In the genomic region with DNA sequence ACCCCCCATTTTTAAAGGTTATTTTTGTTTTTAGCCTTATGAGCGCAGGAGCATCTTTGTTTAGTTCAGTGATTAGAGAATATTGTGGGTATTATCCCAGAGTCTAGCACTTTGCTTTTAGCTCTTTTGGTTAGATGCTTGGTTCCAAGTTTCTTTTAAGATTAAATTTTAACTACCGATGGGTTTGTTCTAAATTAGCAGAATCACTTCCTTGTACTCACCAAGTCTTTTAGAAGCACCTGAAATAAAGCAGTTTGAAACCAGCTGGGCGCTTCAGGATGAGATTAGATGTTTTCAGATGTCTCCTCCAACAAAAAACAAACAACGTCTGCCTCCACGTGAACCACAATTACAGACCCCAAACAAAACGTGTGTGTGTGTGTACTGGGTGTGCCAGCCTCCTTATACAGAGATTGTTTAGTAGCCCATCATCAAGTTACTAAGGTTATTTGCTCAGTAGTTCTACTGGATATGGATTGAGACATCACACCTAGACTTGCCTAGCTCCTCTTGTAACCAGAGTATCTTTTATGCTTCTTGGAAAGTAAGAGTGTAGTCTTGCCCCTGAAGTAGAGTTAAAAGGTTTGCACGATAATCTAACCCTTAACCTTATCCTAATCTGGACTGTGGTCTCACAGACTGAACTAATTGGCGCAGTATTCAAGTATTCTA, we compare ENCODE assay signal across 1 cellular context.
TF ChIP-seq lines count a peak whose summit lies in the region.

No MANE protein-coding gene starts in this region.

TF ChIP-seq in IMR-90, 13 proteins besides CTCF, POLR2A, EP300 and RAD21:
- TF ChIP-seq NFE2L2 (IDR thresholded peaks at IDR 0.05; ENCODE audit: low read depth, low read length) (no peak), RCOR1 (IDR thresholded peaks at IDR 0.05; ENCODE audit: insufficient replicate concordance, low read length) (no peak), CEBPB (IDR thresholded peaks at IDR 0.05; ENCODE audit: low read depth, low read length) (no peak), BHLHE40 (IDR thresholded peaks at IDR 0.05; ENCODE audit: low read depth, low read length) (no peak)
- TF ChIP-seq, protein P1, sequence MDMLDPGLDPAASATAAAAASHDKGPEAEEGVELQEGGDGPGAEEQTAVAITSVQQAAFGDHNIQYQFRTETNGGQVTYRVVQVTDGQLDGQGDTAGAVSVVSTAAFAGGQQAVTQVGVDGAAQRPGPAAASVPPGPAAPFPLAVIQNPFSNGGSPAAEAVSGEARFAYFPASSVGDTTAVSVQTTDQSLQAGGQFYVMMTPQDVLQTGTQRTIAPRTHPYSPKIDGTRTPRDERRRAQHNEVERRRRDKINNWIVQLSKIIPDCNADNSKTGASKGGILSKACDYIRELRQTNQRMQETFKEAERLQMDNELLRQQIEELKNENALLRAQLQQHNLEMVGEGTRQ (IDR thresholded peaks at IDR 0.05; ENCODE audit: low read depth, low read length) = no peak
- TF ChIP-seq, protein P2, sequence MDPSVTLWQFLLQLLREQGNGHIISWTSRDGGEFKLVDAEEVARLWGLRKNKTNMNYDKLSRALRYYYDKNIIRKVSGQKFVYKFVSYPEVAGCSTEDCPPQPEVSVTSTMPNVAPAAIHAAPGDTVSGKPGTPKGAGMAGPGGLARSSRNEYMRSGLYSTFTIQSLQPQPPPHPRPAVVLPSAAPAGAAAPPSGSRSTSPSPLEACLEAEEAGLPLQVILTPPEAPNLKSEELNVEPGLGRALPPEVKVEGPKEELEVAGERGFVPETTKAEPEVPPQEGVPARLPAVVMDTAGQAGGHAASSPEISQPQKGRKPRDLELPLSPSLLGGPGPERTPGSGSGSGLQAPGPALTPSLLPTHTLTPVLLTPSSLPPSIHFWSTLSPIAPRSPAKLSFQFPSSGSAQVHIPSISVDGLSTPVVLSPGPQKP (IDR thresholded peaks at IDR 0.05; ENCODE audit: borderline replicate concordance, low read depth, low read length) = no peak
